Comparison of ENCODE assay signal across 8 cellular contexts in genomic region chr16:4474192-4474961, GRCh38. TPM values are rescaled to one million over a fixed set of nuclear protein-coding genes. Genes with fewer than 3 reads are reported as not detected.
A peak's percentile ranks its signal among the peaks of the same experiment; 100 is the strongest.
DNase-seq lines count a peak whose midpoint lies in the region; ATAC-seq and TF ChIP-seq lines count a peak whose summit lies in the region.

TSS of gene NMRAL1 (minus strand) at chr16:4474625. CDS start at chr16:4474132, 493 bp downstream.

- H3K27ac Mint-ChIP-seq in immature natural killer cell = peak within 1 kb of the TSS; percentile 79 to 95 (median 94)

- TF ChIP-seq POLR2A in spleen (IDR thresholded peaks at IDR 0.05) = peak in 1 of 3 donors; percentile 34

- peaks cover 47 to 53% of the 10 kb centered on the region in 2 donors for H3K4me1 Mint-ChIP-seq in immature natural killer cell

- H3K36me3 Mint-ChIP-seq in immature natural killer cell = peaks cover 0 to 6% (median 4%) of the 10 kb centered on the region in 3 donors

- H3K27ac ChIP-seq in spleen = peak within 1 kb of the TSS; percentile 78 to 96 (median 86)

- H3K4me1 ChIP-seq in spleen = peaks cover 22 to 72% (median 57%) of the 10 kb centered on the region in 6 donors

- ATAC-seq in HG02840 (IDR thresholded peaks at IDR 0.05; ENCODE audit: low FRiP score, unreplicated experiment) = no peak

- intact Hi-C loops in spleen (cut with DNase I; ENCODE audit: low total_unique reads) = no loop called here

- peak within 1 kb of the TSS; percentile 79 for H3K4me3 ChIP-seq in HFF-Myc (replicated peaks; ENCODE audit: low read depth, low read length)
- peak within 1 kb of the TSS; percentile 63 to 69 for H3K4me3 ChIP-seq in cardiac fibroblast (replicated peaks in 1 of 2; ENCODE audit: low read depth in 2 of 2, low read length in 2 of 2)
- H3K4me3 ChIP-seq in spleen = peak within 1 kb of the TSS; percentile 51 to 78 (median 68)

- TF ChIP-seq CTCF in HFF-Myc (IDR thresholded peaks at IDR 0.05; ENCODE audit: low read depth, low read length, missing control alignments) (no peak), cardiac fibroblast (IDR thresholded peaks at IDR 0.05; ENCODE audit: low read depth, low read length) (no peak), spleen (IDR thresholded peaks at IDR 0.05 in 8 of 11, conservative IDR thresholded peaks at IDR 0.05 in 3 of 11) (peak in 3 of 11 experiments; percentile 8 to 31 (median 28))

- peaks cover 4 to 5% (median 4%) of the 10 kb centered on the region in 3 donors for H3K27me3 Mint-ChIP-seq in immature natural killer cell (ENCODE audit: low read depth in 3 of 3)

- H3K9me3 ChIP-seq in spleen = no peaks in the 10 kb centered on the region

- H3K36me3 ChIP-seq in spleen = peaks cover 0 to 20% (median 3%) of the 10 kb centered on the region in 6 donors

- H3K27me3 ChIP-seq in spleen (replicated peaks in 1 of 7) = no peaks in the 10 kb centered on the region

- DNase-seq in Daoy (ENCODE audit: low read depth) (peak; percentile 89), HFF-Myc (ENCODE audit: extremely low read depth, low read depth) (peak; percentile 73), NCI-H2227 (lab: John Stamatoyannopoulos, UW; ENCODE audit: unreplicated experiment) (peak; percentile 98), cardiac fibroblast (ENCODE audit: low read depth in 2 of 2) (peak; percentile 88 to 96), immature natural killer cell (peak; percentile 82 to 86 (median 84)), spleen (peak; percentile 95)
- DNase-seq in activated CD4-positive, CD25-positive, alpha-beta regulatory T cell (lab: John Stamatoyannopoulos, UW) = peak; percentile 52 to 73 (median 62)

- no peaks in the 10 kb centered on the region for H3K9me3 Mint-ChIP-seq in immature natural killer cell

- peak within 1 kb of the TSS; percentile 89 to 93 (median 91) for H3K4me3 Mint-ChIP-seq in immature natural killer cell

- WGBS in spleen, 5 donors = 2 to 4% (median 3%) methylated on average over 33 to 60 of the region's 60 CpGs

RNA-seq across cellular contexts. Expression of gene NMRAL1, which starts in this region (rescaled TPM):
- 26.5 and 53.5 TPM in 2 replicates for total RNA-seq in Daoy (2014; rRNA removed; shearing (Covaris generic))
- 10 to 100 TPM; 46.1 to 65.3 (median 60.7) TPM for polyA plus RNA-seq in immature natural killer cell
- total RNA-seq in spleen = 10 to 100 TPM; 26.3 to 49.0 (median 40.6) TPM
- polyA plus RNA-seq in spleen = 10 to 100 TPM; 40.1 to 58.6 (median 44.9) TPM
